ENCODE assay signal across 24 cellular contexts in the genomic region with DNA sequence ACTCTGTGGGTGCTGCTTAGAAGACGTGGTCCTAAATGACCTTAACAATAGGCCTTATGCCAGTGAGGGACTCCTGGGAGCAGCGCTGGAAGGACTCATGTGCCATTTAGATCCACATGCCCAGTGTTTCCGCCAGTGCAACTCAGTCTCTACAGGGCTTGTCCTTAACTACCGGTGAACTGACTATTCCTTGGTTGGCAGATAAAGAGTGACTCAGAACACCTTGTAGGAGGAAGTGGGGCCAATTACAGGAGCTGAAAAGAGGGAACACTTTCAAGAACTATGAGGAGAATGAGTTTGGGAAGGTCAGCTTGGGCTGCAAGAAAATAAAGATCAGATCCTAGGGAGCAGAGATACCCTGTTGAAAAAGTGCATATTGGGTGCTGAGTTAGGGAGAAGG. TPM values are rescaled to one million over a fixed set of nuclear protein-coding genes. Genes with fewer than 3 reads are reported as not detected.
DNase-seq lines count a peak whose midpoint lies in the region; ATAC-seq, FAIRE-seq and TF ChIP-seq lines count a peak whose summit lies in the region.
"Had no signal": no experiment of that assay in that cellular context is flagged by ENCODE, and none has a peak within 500 bp of the region (broad histone marks: within the 10 kb centered on the region; RNA-seq: fewer than 3 reads in every experiment).

No MANE protein-coding gene starts in this region.

- no peak for FAIRE-seq in small intestine (lab: Jason Lieb, UNC)
- FAIRE-seq: H1 had no signal

- H3K9me3 ChIP-seq in small intestine (ENCODE audit: control insufficient read depth, low read depth) (no peaks in the 10 kb centered on the region), lower lobe of right lung (no peaks in the 10 kb centered on the region)

- DNase-seq in HT-29 (ENCODE audit: low spot score) (peak; percentile 8), left lobe of liver (ENCODE audit: low spot score) (peak; percentile 7), small intestine (peak; percentile 39), lower lobe of right lung (no peak)
- DNase-seq: ACHN, DMS 273 treated with DMSO at 0.1 percent for 48 hours, DND-41, Karpas-422, MM.1S, NCI-H1105 treated with DMSO at 0.1 percent for 48 hours, NCI-H187, NCI-H2107, NCI-H2227 treated with DMSO at 0.1 percent for 48 hours, NCI-H510A treated with DMSO at 0.1 percent for 48 hours, NCI-H82, OCI-M1, SHP77 had no signal

- no peak for TF ChIP-seq CTCF in lower lobe of right lung (IDR thresholded peaks at IDR 0.05)

- no peaks in the 10 kb centered on the region for H3K4me1 ChIP-seq in small intestine (ENCODE audit: control insufficient read depth in 2 of 2, insufficient read depth in 1 of 2, low read depth in 1 of 2, low read length in 1 of 2)
- H3K4me1 ChIP-seq in lower lobe of right lung, result peaks cover 8% of the 10 kb centered on the region

- H3K36me3 ChIP-seq in small intestine (ENCODE audit: control insufficient read depth in 2 of 2, insufficient read depth in 2 of 2, low read length in 2 of 2) (no peaks in the 10 kb centered on the region), lower lobe of right lung (no peaks in the 10 kb centered on the region)

- H3K27ac ChIP-seq in angular gyrus (ENCODE audit: low read depth, low read length), result peak overlapping the region; percentile 45
- no peak overlapping the region for H3K27ac ChIP-seq in small intestine (ENCODE audit: low read depth in 1 of 2, low read length in 1 of 2)
- H3K27ac ChIP-seq in lower lobe of right lung, result no peak overlapping the region
- H3K27ac ChIP-seq: SK-N-MC had no signal

- 41 to 68% (median 50%) methylated on average over 4 of the region's 4 CpGs for WGBS in small intestine, 3 donors

- H3K4me3 ChIP-seq in small intestine (ENCODE audit: low read depth in 1 of 2, low read length in 2 of 2) (no peak overlapping the region), lower lobe of right lung (no peak overlapping the region)
- H3K4me3 ChIP-seq: SK-N-MC had no signal

- intact Hi-C loops in lower lobe of right lung (cut with DNase I), result no loop called here

- ATAC-seq in left lobe of liver, result no peak
- ATAC-seq in HG02642 (IDR thresholded peaks at IDR 0.05; ENCODE audit: poor library complexity, unreplicated experiment), result no peak
- ATAC-seq in lower lobe of right lung, result no peak
- no peak for ATAC-seq in GM18907 (IDR thresholded peaks at IDR 0.05; ENCODE audit: unreplicated experiment)

- H3K27me3 ChIP-seq in small intestine (ENCODE audit: control insufficient read depth in 2 of 2, insufficient read depth in 2 of 2, low read length in 2 of 2), result peaks cover 4 to 37% of the 10 kb centered on the region in 2 donors
- H3K27me3 ChIP-seq in lower lobe of right lung (ENCODE audit: low read depth), result peaks cover 58% of the 10 kb centered on the region

RNA-seq across cellular contexts. Expression of a gene that starts 1.8 kb away (rescaled TPM):
- not detected in 2 replicates for total RNA-seq in HT-29 (2014; rRNA removed; shearing (Covaris generic))
- total RNA-seq in left lobe of liver (not detected), lower lobe of right lung (not detected)
- 1 to 10 TPM in 1 of 3 donors, under 1 TPM in 1, not detected in 1; 0.22 to 1.4 TPM for polyA plus RNA-seq in small intestine
- total RNA-seq: H1 had no signal
- polyA plus RNA-seq: CD14-positive monocyte had no signal

RNA-seq across cellular contexts. Expression of a gene that starts 27.3 kb away (rescaled TPM):
- not detected in 2 replicates for total RNA-seq in HT-29 (2014; rRNA removed; shearing (Covaris generic))
- total RNA-seq in left lobe of liver, result not detected
- polyA plus RNA-seq in small intestine, result 1 to 10 TPM; 2.9 to 5.7 (median 3.1) TPM
- total RNA-seq in lower lobe of right lung, result not detected
- total RNA-seq: G401, H1 had no signal
- polyA plus RNA-seq: CD14-positive monocyte, H1 had no signal

RNA-seq across cellular contexts. Expression of a gene that starts 35.5 kb away (rescaled TPM):
- total RNA-seq in HT-29 (2014; rRNA removed; shearing (Covaris generic)), result not detected in 2 replicates
- total RNA-seq in left lobe of liver (not detected), lower lobe of right lung (not detected)
- 1 to 10 TPM; 1.3 to 5.4 (median 3.8) TPM for polyA plus RNA-seq in small intestine
- total RNA-seq: G401, H1 had no signal
- polyA plus RNA-seq: CD14-positive monocyte, H1 had no signal
